Comparison of ENCODE assay signal across 1 cellular context in the genomic region with DNA sequence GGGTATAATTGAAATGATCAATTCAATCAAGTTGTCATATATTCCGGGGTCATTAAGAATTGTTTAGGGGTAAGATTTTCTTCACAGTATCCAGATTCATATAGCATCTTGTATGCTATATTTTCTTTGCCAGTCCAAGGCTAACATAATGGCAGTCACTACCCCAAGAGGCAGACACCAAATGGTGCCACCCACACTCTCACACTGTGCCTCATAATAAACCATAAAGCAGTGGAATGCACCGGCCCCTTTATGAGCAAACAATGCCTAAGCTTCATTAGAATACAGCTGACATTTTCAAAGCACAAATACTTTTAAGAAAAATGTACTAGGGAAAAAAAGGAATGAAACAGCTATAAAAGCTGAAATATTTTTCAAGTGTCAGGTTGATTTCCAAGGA.
TF ChIP-seq lines count a peak whose summit lies in the region.

No MANE protein-coding gene starts in this region.

TF ChIP-seq in SK-N-SH treated with all-trans-retinoic acid at 6 μM for 48 hours, 23 proteins besides CTCF, POLR2A, EP300 and RAD21 (continued from another document):
- no peak for TF ChIP-seq OSR1 (CRISPR knock-in tag; IDR thresholded peaks at IDR 0.05)
- TF ChIP-seq ESRRG (CRISPR knock-in tag; IDR thresholded peaks at IDR 0.05): no peak
- TF ChIP-seq TCF4 (CRISPR knock-in tag; IDR thresholded peaks at IDR 0.05; ENCODE audit: borderline replicate concordance): no peak
- no peak for TF ChIP-seq CSDC2 (CRISPR knock-in tag; IDR thresholded peaks at IDR 0.05)
- TF ChIP-seq CSRNP3 (CRISPR knock-in tag; IDR thresholded peaks at IDR 0.05): no peak
- TF ChIP-seq, protein P1, sequence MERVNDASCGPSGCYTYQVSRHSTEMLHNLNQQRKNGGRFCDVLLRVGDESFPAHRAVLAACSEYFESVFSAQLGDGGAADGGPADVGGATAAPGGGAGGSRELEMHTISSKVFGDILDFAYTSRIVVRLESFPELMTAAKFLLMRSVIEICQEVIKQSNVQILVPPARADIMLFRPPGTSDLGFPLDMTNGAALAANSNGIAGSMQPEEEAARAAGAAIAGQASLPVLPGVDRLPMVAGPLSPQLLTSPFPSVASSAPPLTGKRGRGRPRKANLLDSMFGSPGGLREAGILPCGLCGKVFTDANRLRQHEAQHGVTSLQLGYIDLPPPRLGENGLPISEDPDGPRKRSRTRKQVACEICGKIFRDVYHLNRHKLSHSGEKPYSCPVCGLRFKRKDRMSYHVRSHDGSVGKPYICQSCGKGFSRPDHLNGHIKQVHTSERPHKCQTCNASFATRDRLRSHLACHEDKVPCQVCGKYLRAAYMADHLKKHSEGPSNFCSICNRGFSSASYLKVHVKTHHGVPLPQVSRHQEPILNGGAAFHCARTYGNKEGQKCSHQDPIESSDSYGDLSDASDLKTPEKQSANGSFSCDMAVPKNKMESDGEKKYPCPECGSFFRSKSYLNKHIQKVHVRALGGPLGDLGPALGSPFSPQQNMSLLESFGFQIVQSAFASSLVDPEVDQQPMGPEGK (CRISPR knock-in tag; IDR thresholded peaks at IDR 0.05; ENCODE audit: borderline replicate concordance): no peak
- TF ChIP-seq TOX (CRISPR knock-in tag; IDR thresholded peaks at IDR 0.05; ENCODE audit: borderline replicate concordance): no peak
- TF ChIP-seq ISL1 (CRISPR knock-in tag; IDR thresholded peaks at IDR 0.05): no peak
- TF ChIP-seq ZNF70 (CRISPR knock-in tag; IDR thresholded peaks at IDR 0.05): no peak
- no peak for TF ChIP-seq GLIS3 (CRISPR knock-in tag; IDR thresholded peaks at IDR 0.05)
- TF ChIP-seq ZNF8 (CRISPR knock-in tag; IDR thresholded peaks at IDR 0.05): no peak
- TF ChIP-seq ARNTL (CRISPR knock-in tag; IDR thresholded peaks at IDR 0.05; ENCODE audit: borderline replicate concordance, low read depth): no peak
- TF ChIP-seq ZC3H10 (CRISPR knock-in tag; IDR thresholded peaks at IDR 0.05): no peak
- TF ChIP-seq ZFP3 (CRISPR knock-in tag; IDR thresholded peaks at IDR 0.05): no peak
- TF ChIP-seq, protein P2, sequence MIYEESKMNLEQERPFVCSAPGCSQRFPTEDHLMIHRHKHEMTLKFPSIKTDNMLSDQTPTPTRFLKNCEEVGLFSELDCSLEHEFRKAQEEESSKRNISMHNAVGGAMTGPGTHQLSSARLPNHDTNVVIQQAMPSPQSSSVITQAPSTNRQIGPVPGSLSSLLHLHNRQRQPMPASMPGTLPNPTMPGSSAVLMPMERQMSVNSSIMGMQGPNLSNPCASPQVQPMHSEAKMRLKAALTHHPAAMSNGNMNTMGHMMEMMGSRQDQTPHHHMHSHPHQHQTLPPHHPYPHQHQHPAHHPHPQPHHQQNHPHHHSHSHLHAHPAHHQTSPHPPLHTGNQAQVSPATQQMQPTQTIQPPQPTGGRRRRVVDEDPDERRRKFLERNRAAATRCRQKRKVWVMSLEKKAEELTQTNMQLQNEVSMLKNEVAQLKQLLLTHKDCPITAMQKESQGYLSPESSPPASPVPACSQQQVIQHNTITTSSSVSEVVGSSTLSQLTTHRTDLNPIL (CRISPR knock-in tag; IDR thresholded peaks at IDR 0.05; ENCODE audit: low read depth): no peak
